In the genomic region with DNA sequence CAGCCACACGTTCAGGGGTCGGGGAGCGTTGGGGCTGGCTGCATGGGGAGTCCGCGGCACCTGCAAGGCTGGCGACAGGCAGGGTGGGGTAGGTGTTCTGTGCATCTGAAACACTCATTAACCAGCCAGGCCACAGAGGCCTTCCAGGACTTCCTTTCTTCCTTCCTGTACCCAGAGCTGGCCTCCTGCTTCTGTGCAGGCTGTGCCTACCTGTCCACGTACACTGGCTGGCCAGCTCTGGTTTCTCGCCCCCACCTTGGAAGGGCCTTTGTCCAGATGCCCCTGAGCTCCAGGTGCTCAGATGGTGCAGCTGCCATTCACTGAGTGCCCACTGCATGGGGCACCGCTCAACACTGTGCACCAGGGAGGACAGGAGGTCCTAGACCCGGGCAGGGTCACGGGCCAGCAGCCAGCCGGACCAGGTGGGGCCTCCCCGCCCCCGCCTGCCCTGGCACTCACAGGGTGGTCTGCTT, we compare ENCODE assay signal across 28 cellular contexts. TPM values are rescaled to one million over a fixed set of nuclear protein-coding genes. Genes with fewer than 3 reads are reported as not detected.
A peak's percentile ranks its signal among the peaks of the same experiment; 100 is the strongest.
DNase-seq lines count a peak whose midpoint lies in the region; ATAC-seq, FAIRE-seq and TF ChIP-seq lines count a peak whose summit lies in the region.
"Had no signal": no experiment of that assay in that cellular context is flagged by ENCODE, and none has a peak within 500 bp of the region (broad histone marks: within the 10 kb centered on the region; RNA-seq: fewer than 3 reads in every experiment).

No MANE protein-coding gene starts in this region.

- H3K4me1 ChIP-seq in HepG2 (ENCODE audit: insufficient read depth, low read length) (no peaks in the 10 kb centered on the region), right lobe of liver (no peaks in the 10 kb centered on the region), esophagus squamous epithelium (peaks cover 19 to 80% (median 42%) of the 10 kb centered on the region in 3 donors), neutrophil (ENCODE audit: control insufficient read depth in 1 of 2, insufficient read depth in 1 of 2, low read depth in 1 of 2, low read length in 1 of 2) (peaks cover 10 to 21% of the 10 kb centered on the region in 2 experiments)
- H3K4me1 ChIP-seq: BE2C, parathyroid adenoma, SJSA1 had no signal

- DNase-seq in HepG2 (ENCODE audit: low spot score) = no peak
- no peak for DNase-seq in right lobe of liver
- DNase-seq in esophagus squamous epithelium (lab: John Stamatoyannopoulos, UW) = no peak
- no peak for DNase-seq in NCI-H526 (lab: John Stamatoyannopoulos, UW)
- DNase-seq in stimulated activated naive B cell treated with anti-CD40 and anti-IgM and Interleukin-4, amounts not matched to agents 10 μg/mL and 1 μg/mL and 100 μg/mL, for 72 hours = no peak
- DNase-seq: activated CD4-positive, alpha-beta T cell treated with anti-CD3 and anti-CD28 coated beads, Interleukin-2, amount 50 U/mL, for 48 hours; activated effector memory CD4-positive, alpha-beta T cell treated with Interleukin-2 at 50 U/mL for 16 hours; BE2C; central memory CD4-positive, alpha-beta T cell; dermis blood vessel endothelial cell; hippocampal formation; left ventricle myocardium superior; NCI-H1092; NCI-H187; NCI-H526 treated with DMSO at 0.1 percent for 48 hours; T-cell; trophoblast cell had no signal

- H3K27ac Mint-ChIP-seq in stimulated activated naive B cell treated with anti-CD40 and anti-IgM and Interleukin-4, amounts not matched to agents 10 μg/mL and 1 μg/mL and 100 μg/mL, for 72 hours = no peak overlapping the region
- H3K27ac Mint-ChIP-seq: activated naive CD8-positive, alpha-beta T cell; IgD-negative memory B cell; nephron; T-cell had no signal

- intact Hi-C loops in HepG2 (cut with micrococcal nuclease; ENCODE audit: unreplicated experiment) = no loop called here
- intact Hi-C loops in right lobe of liver (cut with DNase I) = no loop called here
- intact Hi-C loops in esophagus squamous epithelium (cut with DNase I) = no loop called here

- TF ChIP-seq RAD21 in HepG2 (CRISPR knock-in tag; IDR thresholded peaks at IDR 0.05) = no peak

- H3K36me3 ChIP-seq in HepG2 (replicated peaks in 1 of 2; ENCODE audit: control insufficient read depth in 1 of 2, insufficient read depth in 2 of 2, low read length in 2 of 2) (peaks cover 17 to 41% of the 10 kb centered on the region in 2 experiments), right lobe of liver (peaks cover 0 to 50% (median 8%) of the 10 kb centered on the region in 4 donors), esophagus squamous epithelium (peaks cover 25 to 100% (median 47%) of the 10 kb centered on the region in 3 donors), neutrophil (peaks cover 98% of the 10 kb centered on the region)

- H3K9ac ChIP-seq in HepG2 (ENCODE audit: insufficient read depth, low read depth, low read length) = no peak overlapping the region
- H3K9ac ChIP-seq: parathyroid adenoma had no signal

- BruUV-seq in HepG2 (replicated peaks; lab: Mats Ljungman, UMichigan) = no TSS peak

- TF ChIP-seq EP300 in HepG2 (IDR thresholded peaks at IDR 0.05; ENCODE audit: low read depth in 2 of 2, low read length in 2 of 2) (no peak), HepG2 (CRISPR knock-in tag; IDR thresholded peaks at IDR 0.05; ENCODE audit: borderline replicate concordance) (no peak)

- H3K79me2 ChIP-seq in HepG2 (ENCODE audit: insufficient read depth, low read length) = no peaks in the 10 kb centered on the region
- H3K79me2 ChIP-seq: parathyroid adenoma had no signal

- 95% methylated on average over 6 of the region's 14 CpGs for WGBS in HepG2 (ENCODE audit: low lambda C conversion rate)
- 40% methylated on average over 1 of the region's 14 CpGs for WGBS in right lobe of liver (ENCODE audit: insufficient coverage, low coverage, low lambda C conversion rate, missing lambda C conversion rate)
- WGBS in esophagus squamous epithelium, 2 donors = 54 to 64% methylated on average over 6 to 7 of the region's 14 CpGs

- in situ Hi-C loops in HepG2 (cut with HindIII; ENCODE audit: extremely low pct_ligation_motif_present, low pct_unique_long_range_greater_than_20kb) = no loop called here

- no peak for TF ChIP-seq POLR2A in HepG2 (IDR thresholded peaks at IDR 0.05; ENCODE audit: insufficient read depth in 1 of 2, low read depth in 2 of 2, low read length in 2 of 2)
- TF ChIP-seq POLR2A in right lobe of liver (IDR thresholded peaks at IDR 0.05) = no peak
- TF ChIP-seq POLR2A in esophagus squamous epithelium (IDR thresholded peaks at IDR 0.05) = no peak

- H3K4me3 Mint-ChIP-seq in stimulated activated naive B cell treated with anti-CD40 and anti-IgM and Interleukin-4, amounts not matched to agents 10 μg/mL and 1 μg/mL and 100 μg/mL, for 72 hours = no peak overlapping the region
- H3K4me3 Mint-ChIP-seq: activated naive CD8-positive, alpha-beta T cell; IgD-negative memory B cell; nephron; T-cell had no signal

- H3K9me3 ChIP-seq in HepG2 (ENCODE audit: low read length) (no peaks in the 10 kb centered on the region), right lobe of liver (no peaks in the 10 kb centered on the region), esophagus squamous epithelium (no peaks in the 10 kb centered on the region), neutrophil (no peaks in the 10 kb centered on the region)
- H3K9me3 ChIP-seq: BE2C, SJSA1 had no signal

- TF ChIP-seq CTCF in HepG2 (CRISPR knock-in tag; IDR thresholded peaks at IDR 0.05) (no peak), right lobe of liver (IDR thresholded peaks at IDR 0.05) (no peak), esophagus squamous epithelium (IDR thresholded peaks at IDR 0.05) (no peak), neutrophil (IDR thresholded peaks at IDR 0.05) (no peak)

- H3K27me3 Mint-ChIP-seq in stimulated activated naive B cell treated with anti-CD40 and anti-IgM and Interleukin-4, amounts not matched to agents 10 μg/mL and 1 μg/mL and 100 μg/mL, for 72 hours = no peaks in the 10 kb centered on the region
- H3K27me3 Mint-ChIP-seq: activated naive CD8-positive, alpha-beta T cell; IgD-negative memory B cell; T-cell had no signal

- POLR2A ChIA-PET in HepG2 (lab: Yijun Ruan, JAX) = no interaction called here

- H3K27ac ChIP-seq in HepG2 (ENCODE audit: extremely low read length, insufficient read depth, low read length) (no peak overlapping the region), right lobe of liver (no peak overlapping the region), esophagus squamous epithelium (peak overlapping the region; percentile 70 to 86 (median 81)), neutrophil (peak overlapping the region; percentile 57)
- H3K27ac ChIP-seq: parathyroid adenoma, SJSA1 had no signal

- ATAC-seq in HepG2 = no peak
- no peak for ATAC-seq in right lobe of liver
- ATAC-seq in HG02852 (IDR thresholded peaks at IDR 0.05; ENCODE audit: unreplicated experiment) = no peak
- ATAC-seq in HG02981 (IDR thresholded peaks at IDR 0.05; ENCODE audit: unreplicated experiment) = no peak
- no peak for ATAC-seq in stimulated activated naive B cell treated with anti-CD40 and anti-IgM and Interleukin-4, amounts not matched to agents 10 μg/mL and 1 μg/mL and 100 μg/mL, for 72 hours (replicated peaks)
- ATAC-seq: left ventricle myocardium superior, Panc1, T-cell had no signal

- no peak overlapping the region for H3K4me2 ChIP-seq in HepG2 (ENCODE audit: low read depth, low read length)

- CTCF ChIA-PET in HepG2 (lab: Yijun Ruan, JAX; ENCODE audit: low intra/inter-chr PET ratio, low total read pairs) = no interaction called here

- FAIRE-seq in HepG2 (lab: Jason Lieb, UNC) = no peak
- FAIRE-seq: endometrium, TTC549 had no signal

- peaks cover 52 to 75% of the 10 kb centered on the region in 2 donors for H3K36me3 Mint-ChIP-seq in stimulated activated naive B cell treated with anti-CD40 and anti-IgM and Interleukin-4, amounts not matched to agents 10 μg/mL and 1 μg/mL and 100 μg/mL, for 72 hours

- H2AFZ ChIP-seq in HepG2 (ENCODE audit: low read length) = no peak overlapping the region
- H2AFZ ChIP-seq: parathyroid adenoma had no signal

- H3K4me3 ChIP-seq in HepG2 (replicated peaks in 1 of 3; ENCODE audit: insufficient read depth in 1 of 3, low read depth in 2 of 3, low read length in 3 of 3) (no peak overlapping the region), right lobe of liver (no peak overlapping the region), esophagus squamous epithelium (peak overlapping the region in 1 of 4 donors; percentile 15), neutrophil (ENCODE audit: low read depth in 1 of 2, low read length in 1 of 2) (no peak overlapping the region)
- H3K4me3 ChIP-seq: SJSA1 had no signal

- H3K9me3 Mint-ChIP-seq in stimulated activated naive B cell treated with anti-CD40 and anti-IgM and Interleukin-4, amounts not matched to agents 10 μg/mL and 1 μg/mL and 100 μg/mL, for 72 hours = no peaks in the 10 kb centered on the region
- H3K9me3 Mint-ChIP-seq: IgD-negative memory B cell, nephron, T-cell had no signal

- H3K4me1 Mint-ChIP-seq in stimulated activated naive B cell treated with anti-CD40 and anti-IgM and Interleukin-4, amounts not matched to agents 10 μg/mL and 1 μg/mL and 100 μg/mL, for 72 hours = no peaks in the 10 kb centered on the region
- H3K4me1 Mint-ChIP-seq: IgD-negative memory B cell, nephron had no signal

- H3K27me3 ChIP-seq in HepG2 (ENCODE audit: control insufficient read depth in 1 of 2, insufficient read depth in 2 of 2, low read length in 2 of 2) = no peaks in the 10 kb centered on the region
- H3K27me3 ChIP-seq in right lobe of liver = no peaks in the 10 kb centered on the region
- no peaks in the 10 kb centered on the region for H3K27me3 ChIP-seq in esophagus squamous epithelium
- no peaks in the 10 kb centered on the region for H3K27me3 ChIP-seq in neutrophil
- H3K27me3 ChIP-seq: BE2C, SJSA1 had no signal

- H4K20me1 ChIP-seq in HepG2 (ENCODE audit: insufficient read depth, low read length) = no peaks in the 10 kb centered on the region

RNA-seq across cellular contexts. Expression of gene TTLL12, which starts 15.9 kb away (rescaled TPM):
- total RNA-seq in HepG2 (2016; rRNA removed; fragmentation: Illumina TruSeq; extraction: Trizol) (34.1 and 38.1 TPM in 2 replicates), right lobe of liver (10 to 100 TPM; 18.6 to 43.5 (median 24.4) TPM), esophagus squamous epithelium (100 to 1,000 TPM; 109 to 211 (median 122) TPM)
- 6.3 and 6.6 TPM in 2 replicates for total RNA-seq in HepG2 (2016; cell fraction: cytosol; rRNA removed; fragmentation: Illumina TruSeq; extraction: Trizol; ENCODE audit: low read depth)
- total RNA-seq in HepG2 (2016; cell fraction: insoluble cytoplasmic fraction; rRNA removed; fragmentation: Illumina TruSeq; extraction: Trizol) = 28.8 and 39.8 TPM in 2 replicates
- 16.2 and 19.8 TPM in 2 replicates for total RNA-seq in HepG2 (2016; cell fraction: membrane; rRNA removed; fragmentation: Illumina TruSeq; extraction: Trizol)
- total RNA-seq in HepG2 (2016; cell fraction: nucleus; rRNA removed; fragmentation: Illumina TruSeq; extraction: Trizol) = 17.4 and 21.4 TPM in 2 replicates
- 11.9 and 16.9 TPM in 2 replicates for polyA plus RNA-seq in HepG2 (2011; rRNA removed)
- polyA plus RNA-seq in HepG2 (2011; cell fraction: cytosol; rRNA removed) = 9.1 and 12.7 TPM in 2 replicates
- polyA plus RNA-seq in HepG2 (2011; cell fraction: nucleus; rRNA removed) = 19.9 and 21.7 TPM in 2 replicates
- 16.6 and 24.0 TPM in 2 replicates for polyA plus RNA-seq in HepG2 (2012)
- polyA plus RNA-seq in HepG2 (2016; cell fraction: cytosol; fragmentation: Illumina TruSeq; extraction: Trizol; ENCODE audit: low read depth) = 3.3 and 3.4 TPM in 2 replicates
- 31.2 and 38.2 TPM in 2 replicates for polyA plus RNA-seq in HepG2 (2016; cell fraction: insoluble cytoplasmic fraction; fragmentation: Illumina TruSeq; extraction: Trizol; ENCODE audit: low read depth)
- polyA plus RNA-seq in HepG2 (2016; cell fraction: membrane; fragmentation: Illumina TruSeq; extraction: Trizol; ENCODE audit: low read depth) = 9.6 and 9.7 TPM in 2 replicates
- 32.8 and 35.2 TPM in 2 replicates for polyA plus RNA-seq in HepG2 (2016; cell fraction: nucleus; fragmentation: Illumina TruSeq; extraction: Trizol; ENCODE audit: insufficient read depth, low read depth)
- 43.9 and 71.0 TPM in 2 replicates for polyA minus RNA-seq in HepG2 (2011; rRNA and poly(A)+ RNA removed; ENCODE audit: low replicate concordance)
- 11.3 and 11.7 TPM in 2 replicates for polyA minus RNA-seq in HepG2 (2011; cell fraction: cytosol; rRNA and poly(A)+ RNA removed)
- 6.5 and 7.7 TPM in 2 replicates for polyA minus RNA-seq in HepG2 (2011; cell fraction: nucleus; rRNA and poly(A)+ RNA removed)

RNA-seq across cellular contexts. Expression of gene TSPO, which starts 19.7 kb away (rescaled TPM):
- 0.32 and 0.46 TPM in 2 replicates for total RNA-seq in HepG2 (2016; rRNA removed; fragmentation: Illumina TruSeq; extraction: Trizol)
- 0.44 TPM in 1 of 2 replicates, not detected in the other for total RNA-seq in HepG2 (2016; cell fraction: cytosol; rRNA removed; fragmentation: Illumina TruSeq; extraction: Trizol; ENCODE audit: low read depth)
- 0.54 and 0.67 TPM in 2 replicates for total RNA-seq in HepG2 (2016; cell fraction: insoluble cytoplasmic fraction; rRNA removed; fragmentation: Illumina TruSeq; extraction: Trizol)
- total RNA-seq in HepG2 (2016; cell fraction: membrane; rRNA removed; fragmentation: Illumina TruSeq; extraction: Trizol) = 0.37 and 0.52 TPM in 2 replicates
- not detected in 2 replicates for total RNA-seq in HepG2 (2016; cell fraction: nucleus; rRNA removed; fragmentation: Illumina TruSeq; extraction: Trizol)
- polyA plus RNA-seq in HepG2 (2011; rRNA removed) = 1.4 and 2.2 TPM in 2 replicates
- polyA plus RNA-seq in HepG2 (2011; cell fraction: cytosol; rRNA removed) = 1.2 and 2.8 TPM in 2 replicates
- 1.6 and 2.3 TPM in 2 replicates for polyA plus RNA-seq in HepG2 (2011; cell fraction: nucleus; rRNA removed)
- 0.40 and 1.0 TPM in 2 replicates for polyA plus RNA-seq in HepG2 (2012)
- polyA plus RNA-seq in HepG2 (2016; cell fraction: cytosol; fragmentation: Illumina TruSeq; extraction: Trizol; ENCODE audit: low read depth) = 0.12 and 0.24 TPM in 2 replicates
- 0.40 TPM in 1 of 2 replicates, not detected in the other for polyA plus RNA-seq in HepG2 (2016; cell fraction: insoluble cytoplasmic fraction; fragmentation: Illumina TruSeq; extraction: Trizol; ENCODE audit: low read depth)
- 0.30 TPM in 1 of 2 replicates, not detected in the other for polyA plus RNA-seq in HepG2 (2016; cell fraction: membrane; fragmentation: Illumina TruSeq; extraction: Trizol; ENCODE audit: low read depth)
- polyA plus RNA-seq in HepG2 (2016; cell fraction: nucleus; fragmentation: Illumina TruSeq; extraction: Trizol; ENCODE audit: insufficient read depth, low read depth) = 0.59 TPM in 1 of 2 replicates, not detected in the other
- polyA minus RNA-seq in HepG2 (2011; rRNA and poly(A)+ RNA removed; ENCODE audit: low replicate concordance) = 1.5 and 40.6 TPM in 2 replicates
- polyA minus RNA-seq in HepG2 (2011; cell fraction: cytosol; rRNA and poly(A)+ RNA removed) = 1.5 and 3.2 TPM in 2 replicates
- polyA minus RNA-seq in HepG2 (2011; cell fraction: nucleus; rRNA and poly(A)+ RNA removed) = not detected in 2 replicates
- total RNA-seq in right lobe of liver = 100 to 1,000 TPM in 2 of 6 experiments, 10 to 100 TPM in 4; 18.1 to 198 (median 31.9) TPM
- total RNA-seq in esophagus squamous epithelium = 1,000 to 10,000 TPM in 1 of 4 donors, 100 to 1,000 TPM in 3; 737 to 1,827 (median 875) TPM

RNA-seq across cellular contexts. Expression of gene MCAT, which starts 27.9 kb away (rescaled TPM):
- total RNA-seq in HepG2 (2016; rRNA removed; fragmentation: Illumina TruSeq; extraction: Trizol) = 16.7 and 19.3 TPM in 2 replicates
- 3.6 and 4.4 TPM in 2 replicates for total RNA-seq in HepG2 (2016; cell fraction: cytosol; rRNA removed; fragmentation: Illumina TruSeq; extraction: Trizol; ENCODE audit: low read depth)
- total RNA-seq in HepG2 (2016; cell fraction: insoluble cytoplasmic fraction; rRNA removed; fragmentation: Illumina TruSeq; extraction: Trizol) = 16.4 and 19.9 TPM in 2 replicates
- 7.9 and 8.0 TPM in 2 replicates for total RNA-seq in HepG2 (2016; cell fraction: membrane; rRNA removed; fragmentation: Illumina TruSeq; extraction: Trizol)
- total RNA-seq in HepG2 (2016; cell fraction: nucleus; rRNA removed; fragmentation: Illumina TruSeq; extraction: Trizol) = 8.9 and 13.0 TPM in 2 replicates
- 9.3 and 10.4 TPM in 2 replicates for polyA plus RNA-seq in HepG2 (2011; rRNA removed)
- 10.7 and 14.6 TPM in 2 replicates for polyA plus RNA-seq in HepG2 (2011; cell fraction: cytosol; rRNA removed)
- 7.9 and 9.4 TPM in 2 replicates for polyA plus RNA-seq in HepG2 (2011; cell fraction: nucleus; rRNA removed)
- polyA plus RNA-seq in HepG2 (2012) = 7.5 and 8.7 TPM in 2 replicates
- 4.7 and 4.9 TPM in 2 replicates for polyA plus RNA-seq in HepG2 (2016; cell fraction: cytosol; fragmentation: Illumina TruSeq; extraction: Trizol; ENCODE audit: low read depth)
- 22.9 and 23.3 TPM in 2 replicates for polyA plus RNA-seq in HepG2 (2016; cell fraction: insoluble cytoplasmic fraction; fragmentation: Illumina TruSeq; extraction: Trizol; ENCODE audit: low read depth)
- polyA plus RNA-seq in HepG2 (2016; cell fraction: membrane; fragmentation: Illumina TruSeq; extraction: Trizol; ENCODE audit: low read depth) = 7.9 and 8.8 TPM in 2 replicates
- 12.4 and 12.5 TPM in 2 replicates for polyA plus RNA-seq in HepG2 (2016; cell fraction: nucleus; fragmentation: Illumina TruSeq; extraction: Trizol; ENCODE audit: insufficient read depth, low read depth)
- 19.9 and 20.2 TPM in 2 replicates for polyA minus RNA-seq in HepG2 (2011; rRNA and poly(A)+ RNA removed; ENCODE audit: low replicate concordance)
- 5.2 and 6.1 TPM in 2 replicates for polyA minus RNA-seq in HepG2 (2011; cell fraction: cytosol; rRNA and poly(A)+ RNA removed)
- 8.6 and 9.2 TPM in 2 replicates for polyA minus RNA-seq in HepG2 (2011; cell fraction: nucleus; rRNA and poly(A)+ RNA removed)
- 10 to 100 TPM in 4 of 6 experiments, 1 to 10 TPM in 2; 8.8 to 22.3 (median 11.4) TPM for total RNA-seq in right lobe of liver
- 10 to 100 TPM; 17.1 to 26.7 (median 22.1) TPM for total RNA-seq in esophagus squamous epithelium

Comparison
In these comparisons a context has a peak if more than half of its experiments do, and no peak if none do; other contexts are left out.
1. RNA of gene TSPO, which starts 19.7 kb away (total RNA-seq): 737 to 1,827 TPM in esophagus squamous epithelium and 18.1 to 198 TPM in right lobe of liver; 0.32 to 0.67 TPM in HepG2; every median in the first group is over 10 times any median in the second.
2. H3K27ac ChIP-seq: peak in esophagus squamous epithelium (4 of 4) and neutrophil (single experiment); none in HepG2 (single experiment) and right lobe of liver (0 of 3).